ENCODE assay signal across 7 cellular contexts in the genomic region with DNA sequence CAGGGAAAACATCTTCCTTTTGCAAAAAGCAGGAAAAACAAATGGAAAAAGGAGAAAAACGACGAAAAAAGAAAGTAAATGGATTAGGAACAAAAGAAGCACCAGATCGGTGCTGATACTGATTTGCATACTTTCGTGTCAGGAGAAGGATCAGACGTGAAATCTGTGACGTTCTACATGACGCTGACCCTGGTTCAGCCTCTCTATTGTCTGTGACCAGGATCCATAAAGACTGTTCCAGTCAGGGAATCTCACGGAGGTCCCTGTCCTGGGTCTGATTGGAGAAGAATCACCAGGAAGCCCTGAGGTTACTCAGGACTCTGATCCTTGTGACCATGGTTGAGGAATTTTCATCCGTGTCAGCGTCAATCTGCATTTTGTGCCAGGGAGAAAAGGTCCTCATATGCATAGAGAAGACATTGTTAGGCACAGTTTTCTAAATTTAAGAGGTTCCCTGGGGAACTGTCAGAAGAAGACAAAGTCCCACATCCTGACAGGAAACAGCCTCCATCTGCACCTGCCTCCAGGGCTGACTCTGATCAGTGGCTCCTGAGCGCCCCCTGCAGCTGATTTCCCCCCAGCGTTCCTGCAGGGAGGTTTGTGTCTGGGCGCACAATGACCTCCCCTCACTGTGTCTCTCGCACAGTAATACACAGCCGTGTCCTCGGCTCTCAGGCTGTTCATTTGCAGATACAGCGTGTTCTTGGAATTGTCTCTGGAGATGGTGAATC.
A peak's percentile ranks its signal among the peaks of the same experiment; 100 is the strongest.
DNase-seq lines count a peak whose midpoint lies in the region; ATAC-seq, FAIRE-seq and TF ChIP-seq lines count a peak whose summit lies in the region.
"Not testable (repeated sequence)": the region's sequence is repeated elsewhere in the genome, so short reads cannot be mapped to it uniquely, and the experiment has no call there.

No MANE protein-coding gene starts in this region.

- not testable (repeated sequence) for H3K9ac ChIP-seq in GM12878 (ENCODE audit: control insufficient read depth, insufficient read depth, low read length)

- not testable (repeated sequence) for H3K9me3 Mint-ChIP-seq in activated CD4-positive, alpha-beta T cell treated with anti-CD3 and anti-CD28 coated beads for 36 hours (ENCODE audit: low read depth); activated T-cell treated with anti-CD3 and anti-CD28 coated beads, Interleukin-2, amount 50 U/mL, for 4 hours

- not testable (repeated sequence) for H3K79me2 ChIP-seq in GM12878 (ENCODE audit: control insufficient read depth, insufficient read depth, low read length)

- in situ Hi-C loops in Panc1 (cut with HindIII; ENCODE audit: low pct_unique_long_range_greater_than_20kb, low sequenced_read_pairs); GM12878 (cut with MboI): not testable (repeated sequence)

- SMC1A ChIA-PET in GM12878 (lab: Charles Lee; ENCODE audit: uncharacterized antibody, unreplicated experiment): not testable (repeated sequence)

- not testable (repeated sequence) for H3K27ac Mint-ChIP-seq in activated CD4-positive, alpha-beta T cell treated with anti-CD3 and anti-CD28 coated beads for 36 hours

- intact Hi-C loops in Panc1 (cut with micrococcal nuclease; ENCODE audit: unreplicated experiment); activated CD4-positive, alpha-beta T cell treated with anti-CD3 and anti-CD28 coated beads for 36 hours (cut with DNase I, micrococcal nuclease); spleen (cut with DNase I; ENCODE audit: low total_unique reads): not testable (repeated sequence)
- intact Hi-C loops in GM12878 (cut with micrococcal nuclease; ENCODE audit: unreplicated experiment): loop anchor here (5.0 kb wide), 1 partner anchor 37 kb away; no protein-coding TSS in a partner anchor

- DNase-seq in GM06990 (ENCODE audit: extremely low read depth, insufficient read length); GM19239 (ENCODE audit: insufficient read length, low spot score); Panc1 (ENCODE audit: low read depth, low spot score); GM12878 (ENCODE audit: low read depth, low spot score): not testable (repeated sequence)
- DNase-seq in activated CD4-positive, alpha-beta T cell treated with anti-CD3 and anti-CD28 coated beads for 36 hours: peak; percentile 78
- peak; percentile 34 for DNase-seq in activated T-cell treated with anti-CD3 and anti-CD28 coated beads, Interleukin-2, amount 50 U/mL, for 4 hours
- DNase-seq in spleen: peak; percentile 88

- not testable (repeated sequence) for H4K20me1 ChIP-seq in GM12878 (ENCODE audit: control insufficient read depth, insufficient read depth)

- ATAC-seq in Panc1: peak; percentile 34
- peak; percentile 53 for ATAC-seq in activated CD4-positive, alpha-beta T cell treated with anti-CD3 and anti-CD28 coated beads for 36 hours
- peak in 1 of 2 donors; percentile 43 for ATAC-seq in activated T-cell treated with anti-CD3 and anti-CD28 coated beads, Interleukin-2, amount 50 U/mL, for 4 hours
- ATAC-seq in GM12878: peak; percentile 64

- not testable (repeated sequence) for H3K36me3 Mint-ChIP-seq in activated CD4-positive, alpha-beta T cell treated with anti-CD3 and anti-CD28 coated beads for 36 hours (ENCODE audit: low read depth); activated T-cell treated with anti-CD3 and anti-CD28 coated beads, Interleukin-2, amount 50 U/mL, for 4 hours (ENCODE audit: insufficient read depth)

- not testable (repeated sequence) for H3K4me3 Mint-ChIP-seq in activated CD4-positive, alpha-beta T cell treated with anti-CD3 and anti-CD28 coated beads for 36 hours; activated T-cell treated with anti-CD3 and anti-CD28 coated beads, Interleukin-2, amount 50 U/mL, for 4 hours

- H2AFZ ChIP-seq in GM12878 (ENCODE audit: control insufficient read depth, low read depth, low read length): not testable (repeated sequence)

- not testable (repeated sequence) for TF ChIP-seq RAD21 in GM12878 (IDR thresholded peaks at IDR 0.05; ENCODE audit: insufficient read depth, low read depth, low read length)

- peak; percentile 96 for FAIRE-seq in GM19239 (lab: Jason Lieb, UNC)
- FAIRE-seq in GM12878 (lab: Jason Lieb, UNC): not testable (repeated sequence)

- H3K9me3 ChIP-seq in Panc1 (ENCODE audit: control insufficient read depth, insufficient read depth, low read depth, low read length); GM12878 (replicated peaks; ENCODE audit: control insufficient read depth, insufficient read depth, low read length); spleen: not testable (repeated sequence)

- RAD21 ChIA-PET in GM12878 (lab: Charles Lee; ENCODE audit: unreplicated experiment): not testable (repeated sequence)

- not testable (repeated sequence) for H3K27me3 ChIP-seq in GM06990 (replicated peaks; ENCODE audit: control insufficient read depth, insufficient read depth, low read length); Panc1 (ENCODE audit: control insufficient read depth, insufficient read depth, low read length); GM12878 (replicated peaks in 1 of 2; ENCODE audit: control insufficient read depth in 2 of 2, insufficient read depth in 2 of 2, low read length in 1 of 2); spleen (replicated peaks in 1 of 7)

- not testable (repeated sequence) for H3K4me2 ChIP-seq in GM12878 (ENCODE audit: control insufficient read depth, insufficient read depth)

- POLR2A ChIA-PET in Panc1 (lab: Charles Lee); activated CD4-positive, alpha-beta T cell treated with anti-CD3 and anti-CD28 coated beads for 36 hours (lab: Charles Lee); GM12878 (lab: Charles Lee): not testable (repeated sequence)

- TF ChIP-seq EP300 in GM12878 (IDR thresholded peaks at IDR 0.05; ENCODE audit: borderline replicate concordance in 1 of 2, control insufficient read depth in 1 of 2, low read depth in 2 of 2, low read length in 2 of 2): not testable (repeated sequence)

- H3K27me3 Mint-ChIP-seq in activated CD4-positive, alpha-beta T cell treated with anti-CD3 and anti-CD28 coated beads for 36 hours: not testable (repeated sequence)
- H3K27me3 Mint-ChIP-seq in activated T-cell treated with anti-CD3 and anti-CD28 coated beads, Interleukin-2, amount 50 U/mL, for 4 hours (ENCODE audit: low read depth): peaks cover 19% of the 10 kb centered on the region

- under 1% methylated on average over 15 of the region's 17 CpGs for whole genome bisulfite sequencing in GM12878 (ENCODE audit: insufficient coverage, insufficient replicate concordance, low lambda C conversion rate, missing lambda C conversion rate)
- WGBS in spleen, 5 donors: 35 to 55% (median 40%) methylated on average over 14 to 17 of the region's 17 CpGs

- BruUV-seq in Panc1 (replicated peaks; lab: Mats Ljungman, UMichigan); GM12878 (replicated peaks; lab: Mats Ljungman, UMichigan): not testable (repeated sequence)

- H3K27ac ChIP-seq in Panc1 (ENCODE audit: low read length); GM12878 (ENCODE audit: control insufficient read depth, insufficient read depth); spleen: not testable (repeated sequence)

- TF ChIP-seq POLR2A in GM12878 (IDR thresholded peaks at IDR 0.05; ENCODE audit: low read depth, low read length); spleen (IDR thresholded peaks at IDR 0.05): not testable (repeated sequence)

- not testable (repeated sequence) for H3K4me1 Mint-ChIP-seq in activated CD4-positive, alpha-beta T cell treated with anti-CD3 and anti-CD28 coated beads for 36 hours; activated T-cell treated with anti-CD3 and anti-CD28 coated beads, Interleukin-2, amount 50 U/mL, for 4 hours (ENCODE audit: low read depth)

- H3K4me1 ChIP-seq in Panc1 (ENCODE audit: control insufficient read depth, insufficient read depth, low read length); GM12878 (ENCODE audit: control insufficient read depth, insufficient read depth, low read length); spleen: not testable (repeated sequence)

- H3K36me3 ChIP-seq in GM06990 (ENCODE audit: control insufficient read depth, insufficient read depth, low read length); Panc1 (ENCODE audit: control insufficient read depth, insufficient read depth, low read length); GM12878 (ENCODE audit: control insufficient read depth in 2 of 2, insufficient read depth in 2 of 2, low read length in 1 of 2); spleen: not testable (repeated sequence)

- CTCF ChIA-PET in Panc1 (lab: Charles Lee): not testable (repeated sequence)
- CTCF ChIA-PET in activated CD4-positive, alpha-beta T cell treated with anti-CD3 and anti-CD28 coated beads for 36 hours (lab: Charles Lee): interaction anchor here (1.3 kb wide), 1 partner anchor 38 kb away, joined by 3 read pairs; no protein-coding TSS in a partner anchor
- CTCF ChIA-PET in GM12878 (lab: Yijun Ruan, JAX): interaction anchor here (0.6 kb wide), 1 partner anchor 50 kb away, joined by 3 read pairs; no protein-coding TSS in a partner anchor

- TF ChIP-seq CTCF in GM06990 (IDR thresholded peaks at IDR 0.05; ENCODE audit: insufficient read depth, low read length, poor library complexity, severe bottlenecking) (peak; percentile 18), Panc1 (IDR thresholded peaks at IDR 0.05) (peak; percentile 66), GM12878 (IDR thresholded peaks at IDR 0.05 in 2 of 3, conservative IDR thresholded peaks at IDR 0.05 in 1 of 3; ENCODE audit: control insufficient read depth in 2 of 3, extremely low read depth in 1 of 3, insufficient read depth in 1 of 3, low read depth in 3 of 3, low read length in 3 of 3) (peak in 1 of 3 experiments; percentile 17; a peak in 1 of 6 replicates), spleen (IDR thresholded peaks at IDR 0.05 in 8 of 11, conservative IDR thresholded peaks at IDR 0.05 in 3 of 11) (peak in 3 of 11 experiments; percentile 12 to 38 (median 21))

- peak overlapping the region; percentile 14; the same call in 1 of the 2 replicates for H3K4me3 ChIP-seq in GM06990 (replicated peaks; ENCODE audit: low read depth, low read length)
- not testable (repeated sequence) for H3K4me3 ChIP-seq in Panc1 (ENCODE audit: low read depth in 2 of 2, low read length in 2 of 2); GM12878
- H3K4me3 ChIP-seq in spleen: peak overlapping the region in 1 of 8 donors; percentile 31
